Comparison of ENCODE assay signal across 9 cellular contexts in the genomic region with DNA sequence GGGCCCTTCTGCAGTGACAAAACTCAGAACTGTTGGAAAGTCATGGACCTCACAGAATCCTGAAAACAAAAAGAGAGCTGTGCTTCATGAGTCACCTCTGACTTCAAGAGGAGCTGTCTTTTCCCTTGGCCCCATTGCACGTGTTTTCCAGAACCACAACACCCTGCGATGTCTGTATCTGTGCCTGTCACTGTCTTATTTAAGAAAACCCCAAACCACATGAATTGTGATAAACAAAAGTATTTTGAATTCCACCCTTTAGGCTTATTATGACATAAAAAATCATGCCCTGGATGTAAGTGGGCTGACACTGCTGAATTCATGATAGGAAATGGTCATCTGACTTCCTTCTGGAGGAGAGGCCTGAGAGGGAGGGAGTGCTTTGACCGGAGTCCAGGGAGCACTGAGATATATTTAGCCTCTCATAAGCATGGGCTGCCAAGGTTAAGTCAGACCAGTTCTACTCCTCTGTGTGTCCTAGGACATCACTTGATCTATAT.
DNase-seq lines count a peak whose midpoint lies in the region; ATAC-seq and TF ChIP-seq lines count a peak whose summit lies in the region.
"Had no signal": no experiment of that assay in that cellular context is flagged by ENCODE, and none has a peak within 500 bp of the region (broad histone marks: within the 10 kb centered on the region; RNA-seq: fewer than 3 reads in every experiment).

No MANE protein-coding gene starts in this region.

- peaks cover 37 to 47% (median 44%) of the 10 kb centered on the region in 3 donors for H3K4me1 Mint-ChIP-seq in CD8-positive, alpha-beta memory T cell
- H3K4me1 Mint-ChIP-seq in activated CD8-positive, alpha-beta T cell treated with anti-CD3 and anti-CD28 coated beads for 36 hours (ENCODE audit: low read depth), result peaks cover 47% of the 10 kb centered on the region

- DNase-seq in CD8-positive, alpha-beta memory T cell, result peak in 3 of 5 donors; percentile 18 to 74 (median 55)
- peak; percentile 82 for DNase-seq in activated CD8-positive, alpha-beta T cell treated with anti-CD3 and anti-CD28 coated beads for 36 hours
- DNase-seq in fibroblast of lung (ENCODE audit: low read depth in 2 of 2) (peak; percentile 23 to 42), NK-92 (lab: John Stamatoyannopoulos, UW; ENCODE audit: unreplicated experiment) (no peak), cortex of kidney (lab: John Stamatoyannopoulos, UW) (no peak), stomach (no peak)
- DNase-seq: SIG-M5 had no signal

- peaks cover 0 to 2% of the 10 kb centered on the region in 2 donors for H3K27me3 Mint-ChIP-seq in CD8-positive, alpha-beta memory T cell
- no peaks in the 10 kb centered on the region for H3K27me3 Mint-ChIP-seq in activated CD8-positive, alpha-beta T cell treated with anti-CD3 and anti-CD28 coated beads for 36 hours

- H3K27me3 ChIP-seq in CD8-positive, alpha-beta memory T cell (ENCODE audit: insufficient read depth, low read length, poor library complexity, severe bottlenecking), result no peaks in the 10 kb centered on the region
- H3K27me3 ChIP-seq in fibroblast of lung (ENCODE audit: control insufficient read depth, insufficient read depth, low read length) (no peaks in the 10 kb centered on the region), skeletal muscle tissue (ENCODE audit: control insufficient read depth in 3 of 3, insufficient read depth in 3 of 3, low read length in 3 of 3) (no peaks in the 10 kb centered on the region), stomach (no peaks in the 10 kb centered on the region)

- H3K4me2 ChIP-seq in fibroblast of lung (ENCODE audit: extremely low read depth, insufficient read depth, low read length), result no peak overlapping the region

- no peaks in the 10 kb centered on the region for H3K79me2 ChIP-seq in fibroblast of lung (ENCODE audit: control insufficient read depth, insufficient read depth, low read length)

- H3K27ac Mint-ChIP-seq in CD8-positive, alpha-beta memory T cell, result peak overlapping the region in 5 of 8 donors; percentile 2 to 80 (median 61)
- H3K27ac Mint-ChIP-seq in activated CD8-positive, alpha-beta T cell treated with anti-CD3 and anti-CD28 coated beads for 36 hours, result peak overlapping the region; percentile 40

- no peak for TF ChIP-seq EP300 in stomach (IDR thresholded peaks at IDR 0.05)

- H3K9me3 ChIP-seq in CD8-positive, alpha-beta memory T cell (ENCODE audit: low read length), result no peaks in the 10 kb centered on the region
- no peaks in the 10 kb centered on the region for H3K9me3 ChIP-seq in fibroblast of lung (ENCODE audit: control insufficient read depth, insufficient read depth, low read depth, low read length)
- no peaks in the 10 kb centered on the region for H3K9me3 ChIP-seq in skeletal muscle tissue (ENCODE audit: control insufficient read depth in 3 of 3, low read length in 3 of 3)
- no peaks in the 10 kb centered on the region for H3K9me3 ChIP-seq in stomach

- intact Hi-C loops in activated CD8-positive, alpha-beta T cell treated with anti-CD3 and anti-CD28 coated beads for 36 hours (cut with micrococcal nuclease), result no loop called here
- intact Hi-C loops in stomach (cut with DNase I; ENCODE audit: low total_unique reads), result no loop called here

- no peak overlapping the region for H2AFZ ChIP-seq in fibroblast of lung (ENCODE audit: low read length)

- H3K4me1 ChIP-seq in CD8-positive, alpha-beta memory T cell (ENCODE audit: insufficient read depth, low read length), result peaks cover 33% of the 10 kb centered on the region
- H3K4me1 ChIP-seq in fibroblast of lung (ENCODE audit: control insufficient read depth, extremely low read depth, insufficient read depth, low read length), result no peaks in the 10 kb centered on the region
- peaks cover 5 to 15% (median 13%) of the 10 kb centered on the region in 3 donors for H3K4me1 ChIP-seq in skeletal muscle tissue (ENCODE audit: control insufficient read depth in 3 of 3, insufficient read depth in 3 of 3, low read length in 3 of 3)
- peaks cover 0 to 12% (median 3%) of the 10 kb centered on the region in 4 donors for H3K4me1 ChIP-seq in stomach

- H4K20me1 ChIP-seq in fibroblast of lung (ENCODE audit: control insufficient read depth, extremely low read depth, insufficient read depth, low read length), result no peaks in the 10 kb centered on the region

- H3K4me3 ChIP-seq in CD8-positive, alpha-beta memory T cell (ENCODE audit: low read length), result no peak overlapping the region
- no peak overlapping the region for H3K4me3 ChIP-seq in fibroblast of lung (replicated peaks in 1 of 4; ENCODE audit: control extremely low read depth in 1 of 4, insufficient read depth in 1 of 4, low read depth in 3 of 4, low read length in 4 of 4)
- no peak overlapping the region for H3K4me3 ChIP-seq in skeletal muscle tissue (ENCODE audit: low read length in 3 of 3)
- H3K4me3 ChIP-seq in stomach, result no peak overlapping the region

- CTCF ChIA-PET in CD8-positive, alpha-beta memory T cell (lab: Charles Lee), result interaction anchor here (1.0 to 1.6 kb wide), 4 partner anchors 10 to 197 kb away, joined by 3 to 5 read pairs (median 4); no protein-coding TSS in a partner anchor
- CTCF ChIA-PET in activated CD8-positive, alpha-beta T cell treated with anti-CD3 and anti-CD28 coated beads for 36 hours (lab: Charles Lee), result interaction anchor here (0.8 to 1.9 kb wide), 7 partner anchors 21 to 355 kb away, joined by 3 to 14 read pairs (median 3); no protein-coding TSS in a partner anchor

- WGBS in stomach, 5 donors, result 46 to 51% (median 48%) methylated on average over 3 of the region's 3 CpGs

- H3K9me3 Mint-ChIP-seq in CD8-positive, alpha-beta memory T cell, result no peaks in the 10 kb centered on the region
- H3K9me3 Mint-ChIP-seq in activated CD8-positive, alpha-beta T cell treated with anti-CD3 and anti-CD28 coated beads for 36 hours, result peaks cover 7% of the 10 kb centered on the region

- POLR2A ChIA-PET in CD8-positive, alpha-beta memory T cell (lab: Charles Lee), result interaction anchor here (1.0 kb wide), 1 partner anchor 97 kb away, joined by 5 read pairs; no protein-coding TSS in a partner anchor
- POLR2A ChIA-PET in activated CD8-positive, alpha-beta T cell treated with anti-CD3 and anti-CD28 coated beads for 36 hours (lab: Charles Lee), result interaction anchor here (0.8 to 9.6 kb wide), 9 partner anchors 13 to 207 kb away, joined by 3 to 116 read pairs (median 4); a partner anchor contains a TSS

- H3K36me3 ChIP-seq in CD8-positive, alpha-beta memory T cell (ENCODE audit: insufficient read depth, low read length), result no peaks in the 10 kb centered on the region
- no peaks in the 10 kb centered on the region for H3K36me3 ChIP-seq in fibroblast of lung (ENCODE audit: control insufficient read depth, insufficient read depth, low read length)
- no peaks in the 10 kb centered on the region for H3K36me3 ChIP-seq in skeletal muscle tissue (ENCODE audit: control insufficient read depth in 3 of 3, insufficient read depth in 3 of 3, low read length in 3 of 3)
- H3K36me3 ChIP-seq in stomach, result no peaks in the 10 kb centered on the region

- no peak for TF ChIP-seq CTCF in activated CD8-positive, alpha-beta T cell treated with anti-CD3 and anti-CD28 coated beads for 36 hours (IDR thresholded peaks at IDR 0.05)
- no peak for TF ChIP-seq CTCF in fibroblast of lung (conservative IDR thresholded peaks at IDR 0.05 in 1 of 2, IDR thresholded peaks at IDR 0.05 in 1 of 2; ENCODE audit: low read depth in 1 of 2, low read length in 2 of 2)
- TF ChIP-seq CTCF in stomach (IDR thresholded peaks at IDR 0.05), result no peak

- ATAC-seq in activated CD8-positive, alpha-beta T cell treated with anti-CD3 and anti-CD28 coated beads for 36 hours, result peak; percentile 31
- ATAC-seq in GM21360 (IDR thresholded peaks at IDR 0.05; ENCODE audit: unreplicated experiment), result no peak

- H3K9ac ChIP-seq in fibroblast of lung (ENCODE audit: insufficient read depth, low read length) (no peak overlapping the region), skeletal muscle tissue (ENCODE audit: low read depth in 1 of 3, low read length in 3 of 3) (no peak overlapping the region)

- H3K36me3 Mint-ChIP-seq in CD8-positive, alpha-beta memory T cell, result peaks cover 0 to 3% (median 0%) of the 10 kb centered on the region in 3 donors
- no peaks in the 10 kb centered on the region for H3K36me3 Mint-ChIP-seq in activated CD8-positive, alpha-beta T cell treated with anti-CD3 and anti-CD28 coated beads for 36 hours (ENCODE audit: low read depth)

- peak overlapping the region in 4 of 7 donors; percentile 19 to 63 (median 26) for H3K4me3 Mint-ChIP-seq in CD8-positive, alpha-beta memory T cell
- no peak overlapping the region for H3K4me3 Mint-ChIP-seq in activated CD8-positive, alpha-beta T cell treated with anti-CD3 and anti-CD28 coated beads for 36 hours

- TF ChIP-seq POLR2A in stomach (IDR thresholded peaks at IDR 0.05), result no peak

- H3K27ac ChIP-seq in CD8-positive, alpha-beta memory T cell (ENCODE audit: low read depth, low read length), result no peak overlapping the region
- H3K27ac ChIP-seq in fibroblast of lung (ENCODE audit: insufficient read depth, low read length), result no peak overlapping the region
- peak overlapping the region; percentile 57 for H3K27ac ChIP-seq in skeletal muscle tissue (ENCODE audit: low read depth, low read length)
- H3K27ac ChIP-seq in stomach, result peak overlapping the region in 1 of 5 donors; percentile 13

Comparison
In these comparisons a context has a peak if more than half of its experiments do, and no peak if none do; other contexts are left out.
1. DNase-seq: peak in CD8-positive, alpha-beta memory T cell (3 of 5), activated CD8-positive, alpha-beta T cell treated with anti-CD3 and anti-CD28 coated beads for 36 hours (single experiment) and fibroblast of lung (2 of 2); none in NK-92 (single experiment), cortex of kidney (single experiment) and stomach (single experiment).